1 cellular context compared by ENCODE assay signal in the genomic region with DNA sequence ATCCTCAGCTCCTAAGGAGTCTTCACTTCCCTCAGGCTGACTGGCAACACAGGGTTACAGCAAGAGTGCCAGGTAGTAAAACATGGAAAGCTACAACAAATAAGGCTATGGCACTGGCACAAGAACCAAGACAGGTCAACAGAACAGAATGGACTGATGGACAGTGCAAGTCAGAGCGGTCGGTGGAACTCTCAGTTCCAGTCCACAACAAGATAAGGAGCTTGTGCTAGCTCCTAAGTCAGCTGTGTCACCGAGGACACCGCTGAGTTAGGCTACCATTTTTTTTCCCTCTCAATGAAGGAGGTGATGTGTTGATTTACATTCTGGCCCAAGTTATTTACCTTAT.
TF ChIP-seq lines count a peak whose summit lies in the region.

No MANE protein-coding gene starts in this region.

TF ChIP-seq in K562, 482 proteins besides CTCF, POLR2A, EP300 and RAD21 (continued from another document):
- TF ChIP-seq, protein P1, sequence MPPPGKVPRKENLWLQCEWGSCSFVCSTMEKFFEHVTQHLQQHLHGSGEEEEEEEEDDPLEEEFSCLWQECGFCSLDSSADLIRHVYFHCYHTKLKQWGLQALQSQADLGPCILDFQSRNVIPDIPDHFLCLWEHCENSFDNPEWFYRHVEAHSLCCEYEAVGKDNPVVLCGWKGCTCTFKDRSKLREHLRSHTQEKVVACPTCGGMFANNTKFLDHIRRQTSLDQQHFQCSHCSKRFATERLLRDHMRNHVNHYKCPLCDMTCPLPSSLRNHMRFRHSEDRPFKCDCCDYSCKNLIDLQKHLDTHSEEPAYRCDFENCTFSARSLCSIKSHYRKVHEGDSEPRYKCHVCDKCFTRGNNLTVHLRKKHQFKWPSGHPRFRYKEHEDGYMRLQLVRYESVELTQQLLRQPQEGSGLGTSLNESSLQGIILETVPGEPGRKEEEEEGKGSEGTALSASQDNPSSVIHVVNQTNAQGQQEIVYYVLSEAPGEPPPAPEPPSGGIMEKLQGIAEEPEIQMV (tag; conservative IDR thresholded peaks at IDR 0.05; ENCODE audit: low read depth) = no peak
- no peak for TF ChIP-seq ETV5 (CRISPR knock-in tag; IDR thresholded peaks at IDR 0.05; ENCODE audit: low read depth)
- TF ChIP-seq CEBPB (tag; IDR thresholded peaks at IDR 0.05) = no peak
- TF ChIP-seq RBM15 (IDR thresholded peaks at IDR 0.05; ENCODE audit: insufficient read depth, low read length) = no peak
- no peak for TF ChIP-seq GABPB1 (CRISPR knock-in tag; IDR thresholded peaks at IDR 0.05)
- no peak for TF ChIP-seq ZNF764 (CRISPR knock-in tag; IDR thresholded peaks at IDR 0.05; ENCODE audit: low read depth)
- no peak for TF ChIP-seq ZNF830 (CRISPR knock-in tag; IDR thresholded peaks at IDR 0.05)
